Comparison of ENCODE assay signal across 9 cellular contexts in genomic region chr17:5585814-5586558, GRCh38. TPM values are rescaled to one million over a fixed set of nuclear protein-coding genes. Genes with fewer than 3 reads are reported as not detected.
DNase-seq lines count a peak whose midpoint lies in the region; ATAC-seq and TF ChIP-seq lines count a peak whose summit lies in the region.
"Had no signal": no experiment of that assay in that cellular context is flagged by ENCODE, and none has a peak within 500 bp of the region (broad histone marks: within the 10 kb centered on the region; RNA-seq: fewer than 3 reads in every experiment).

No MANE protein-coding gene starts in this region.

- H3K4me1 ChIP-seq in CD8-positive, alpha-beta T cell (ENCODE audit: insufficient read depth, low read length), result peaks cover 55% of the 10 kb centered on the region
- H3K4me1 ChIP-seq in Karpas-422 (ENCODE audit: low read length), result peaks cover 14% of the 10 kb centered on the region
- no peaks in the 10 kb centered on the region for H3K4me1 ChIP-seq in mesendoderm (ENCODE audit: control insufficient read depth, low read depth, low read length)

- no peaks in the 10 kb centered on the region for H3K9me3 ChIP-seq in CD8-positive, alpha-beta T cell (ENCODE audit: low read length)
- H3K9me3 ChIP-seq in Karpas-422 (ENCODE audit: low read length), result no peaks in the 10 kb centered on the region

- no peaks in the 10 kb centered on the region for H3K9me3 Mint-ChIP-seq in CD8-positive, alpha-beta T cell
- H3K9me3 Mint-ChIP-seq in activated T-helper 2 cell treated with anti-CD3 and anti-CD28 coated beads, Interferon-gamma antibody, Interleukin-2, Interleukin-4, amounts not matched to agents 10 μg/mL and 5 μg/mL and 100 μg/mL, durations not matched to agents 14 hours and 24 hours and 36 hours, result no peaks in the 10 kb centered on the region

- no peak overlapping the region for H3K9ac ChIP-seq in Karpas-422 (ENCODE audit: low read length)
- H3K9ac ChIP-seq in mesendoderm (ENCODE audit: low read length), result no peak overlapping the region

- H3K4me2 ChIP-seq in Karpas-422 (ENCODE audit: low read depth, low read length, poor library complexity, severe bottlenecking) (no peak overlapping the region), mesendoderm (ENCODE audit: low read length) (no peak overlapping the region)

- H4K20me1 ChIP-seq in Karpas-422 (ENCODE audit: insufficient read depth, low read depth, low read length), result 0 out of 2 replicates have a peak, but pooled peaks cover 3% of the 10 kb centered on the region

- H3K27ac Mint-ChIP-seq in CD8-positive, alpha-beta T cell, result peak overlapping the region; percentile 99
- H3K27ac Mint-ChIP-seq in activated T-helper 2 cell treated with anti-CD3 and anti-CD28 coated beads, Interferon-gamma antibody, Interleukin-2, Interleukin-4, amounts not matched to agents 10 μg/mL and 5 μg/mL and 100 μg/mL, durations not matched to agents 14 hours and 24 hours and 36 hours, result peak overlapping the region; percentile 18

- no peak overlapping the region for H2BK120ac ChIP-seq in mesendoderm (ENCODE audit: low read depth, low read length)

- peaks cover 28% of the 10 kb centered on the region for H3K36me3 Mint-ChIP-seq in CD8-positive, alpha-beta T cell
- H3K36me3 Mint-ChIP-seq in activated T-helper 2 cell treated with anti-CD3 and anti-CD28 coated beads, Interferon-gamma antibody, Interleukin-2, Interleukin-4, amounts not matched to agents 10 μg/mL and 5 μg/mL and 100 μg/mL, durations not matched to agents 14 hours and 24 hours and 36 hours (ENCODE audit: low read depth), result peaks cover 21% of the 10 kb centered on the region

- DNase-seq in CD8-positive, alpha-beta T cell, result no peak
- DNase-seq in Karpas-422 (peak; percentile 32), mesendoderm (peak; percentile 14), activated gamma-delta T cell treated with Interleukin-2 at 50 U/mL for 16 hours (no peak), T-helper 9 cell (no peak)
- DNase-seq in activated T-helper 2 cell treated with anti-CD3 and anti-CD28 coated beads, Interferon-gamma antibody, Interleukin-2, Interleukin-4, amounts not matched to agents 10 μg/mL and 5 μg/mL and 100 μg/mL, durations not matched to agents 14 hours and 24 hours and 36 hours (ENCODE audit: low spot score), result no peak
- DNase-seq in activated CD8-positive, alpha-beta memory T cell treated with anti-CD3 and anti-CD28 coated beads for 24 hours, result no peak
- DNase-seq: KBM-7 had no signal

- H3K18ac ChIP-seq in mesendoderm (ENCODE audit: low read length), result no peak overlapping the region

- H3K27me3 ChIP-seq in CD8-positive, alpha-beta T cell (ENCODE audit: insufficient read depth, low read length), result no peaks in the 10 kb centered on the region
- H3K27me3 ChIP-seq in Karpas-422 (ENCODE audit: low read length), result no peaks in the 10 kb centered on the region
- no peaks in the 10 kb centered on the region for H3K27me3 ChIP-seq in mesendoderm (ENCODE audit: insufficient read depth, low read length, poor library complexity)

- no peak overlapping the region for H2AK5ac ChIP-seq in mesendoderm (ENCODE audit: low read length)

- POLR2A ChIA-PET in CD8-positive, alpha-beta T cell (lab: Charles Lee), result interaction anchor here (1.3 kb wide), 1 partner anchor 850 kb away, joined by 3 read pairs; no protein-coding TSS in a partner anchor

- H2BK5ac ChIP-seq in mesendoderm (ENCODE audit: low read length), result no peak overlapping the region

- no peak overlapping the region for H4K5ac ChIP-seq in mesendoderm (ENCODE audit: low read length)

- no peak for ATAC-seq in CD8-positive, alpha-beta T cell
- ATAC-seq in HG03342 (IDR thresholded peaks at IDR 0.05; ENCODE audit: unreplicated experiment), result no peak

- H3K79me2 ChIP-seq in Karpas-422 (ENCODE audit: low read length) (no peaks in the 10 kb centered on the region), mesendoderm (ENCODE audit: control insufficient read depth, insufficient read depth, low read length) (no peaks in the 10 kb centered on the region)

- H3K56ac ChIP-seq in mesendoderm (ENCODE audit: low read length), result no peak overlapping the region

- peaks cover 56% of the 10 kb centered on the region for H3K4me1 Mint-ChIP-seq in CD8-positive, alpha-beta T cell (ENCODE audit: low read depth)
- H3K4me1 Mint-ChIP-seq in activated T-helper 2 cell treated with anti-CD3 and anti-CD28 coated beads, Interferon-gamma antibody, Interleukin-2, Interleukin-4, amounts not matched to agents 10 μg/mL and 5 μg/mL and 100 μg/mL, durations not matched to agents 14 hours and 24 hours and 36 hours (ENCODE audit: low read depth), result peaks cover 47% of the 10 kb centered on the region

- TF ChIP-seq CTCF in CD8-positive, alpha-beta T cell (IDR thresholded peaks at IDR 0.05), result no peak

- H3K4ac ChIP-seq in mesendoderm (ENCODE audit: low read depth, low read length), result no peak overlapping the region

- CTCF ChIA-PET in CD8-positive, alpha-beta T cell (lab: Charles Lee), result interaction anchor here (1.0 to 3.4 kb wide), 2 partner anchors 121 to 850 kb away, joined by 3 to 22 read pairs; no protein-coding TSS in a partner anchor

- H3K4me3 ChIP-seq in CD8-positive, alpha-beta T cell (ENCODE audit: low read depth, low read length), result no peak overlapping the region
- no peak overlapping the region for H3K4me3 ChIP-seq in Karpas-422 (ENCODE audit: low read length)
- no peak overlapping the region for H3K4me3 ChIP-seq in mesendoderm (ENCODE audit: low read length)

- H3K27ac ChIP-seq in CD8-positive, alpha-beta T cell (ENCODE audit: low read depth, low read length), result peak overlapping the region; percentile 98
- H3K27ac ChIP-seq in Karpas-422 (ENCODE audit: low read length) (no peak overlapping the region), mesendoderm (ENCODE audit: low read depth, low read length) (no peak overlapping the region)

- H3K27me3 Mint-ChIP-seq in CD8-positive, alpha-beta T cell (ENCODE audit: low read depth), result no peaks in the 10 kb centered on the region
- H3K27me3 Mint-ChIP-seq in activated T-helper 2 cell treated with anti-CD3 and anti-CD28 coated beads, Interferon-gamma antibody, Interleukin-2, Interleukin-4, amounts not matched to agents 10 μg/mL and 5 μg/mL and 100 μg/mL, durations not matched to agents 14 hours and 24 hours and 36 hours (ENCODE audit: low read depth), result peaks cover 6% of the 10 kb centered on the region

- WGBS in mesendoderm (ENCODE audit: extremely low coverage, insufficient coverage, low lambda C conversion rate), result no CpG with 5 or more reads among the region's 11 CpGs

- H3K4me3 Mint-ChIP-seq in CD8-positive, alpha-beta T cell, result peak overlapping the region; percentile 18
- no peak overlapping the region for H3K4me3 Mint-ChIP-seq in activated T-helper 2 cell treated with anti-CD3 and anti-CD28 coated beads, Interferon-gamma antibody, Interleukin-2, Interleukin-4, amounts not matched to agents 10 μg/mL and 5 μg/mL and 100 μg/mL, durations not matched to agents 14 hours and 24 hours and 36 hours (ENCODE audit: low read depth)

- H3K36me3 ChIP-seq in CD8-positive, alpha-beta T cell (ENCODE audit: insufficient read depth, low read length), result peaks cover 7% of the 10 kb centered on the region
- H3K36me3 ChIP-seq in Karpas-422 (ENCODE audit: insufficient read depth, low read length) (no peaks in the 10 kb centered on the region), mesendoderm (ENCODE audit: control insufficient read depth, insufficient read depth, low read length) (no peaks in the 10 kb centered on the region)

- no peak overlapping the region for H2AFZ ChIP-seq in Karpas-422 (ENCODE audit: low read length)

- H4K8ac ChIP-seq in mesendoderm (ENCODE audit: low read depth, low read length), result no peak overlapping the region

- no peak overlapping the region for H2BK15ac ChIP-seq in mesendoderm (replicated peaks; ENCODE audit: low read depth)

- no peak overlapping the region for H3K23ac ChIP-seq in mesendoderm (ENCODE audit: low read length)

- intact Hi-C loops in CD8-positive, alpha-beta T cell (cut with DNase I, micrococcal nuclease), result loop anchor here (5.0 to 10.0 kb wide), 4 partner anchors 391 to 1429 kb away; partner anchors contain the start of genes KIAA0753 (in 1 of the 2), RNASEK (in 1 of the 2), TXNDC17 (in 1 of the 2) and ZNF594 (in 1 of the 2)
- intact Hi-C loops in activated T-helper 2 cell treated with anti-CD3 and anti-CD28 coated beads, Interferon-gamma antibody, Interleukin-2, Interleukin-4, amounts not matched to agents 10 μg/mL and 5 μg/mL and 100 μg/mL, durations not matched to agents 14 hours and 24 hours and 36 hours (cut with micrococcal nuclease), result loop anchor here (2.0 to 10.0 kb wide), 3 partner anchors 101 to 1059 kb away; partner anchors contain the start of genes DERL2, KIAA0753, MIS12 and TXNDC17

- no peaks in the 10 kb centered on the region for H3K9me2 ChIP-seq in Karpas-422 (replicated peaks; ENCODE audit: insufficient read depth, low read length)

- H3K79me1 ChIP-seq in mesendoderm (ENCODE audit: low read length), result no peaks in the 10 kb centered on the region

RNA-seq across cellular contexts. Expression of gene NLRP1, which starts 1.7 kb away (rescaled TPM):
- 100 to 1,000 TPM; 231 to 241 TPM for total RNA-seq in CD8-positive, alpha-beta T cell
- 1.2 and 1.5 TPM in 2 replicates for total RNA-seq in Karpas-422 (2014; rRNA removed; shearing (Covaris generic); ENCODE audit: low replicate concordance)
- 26.3 and 26.9 TPM in 2 replicates for total RNA-seq in activated T-helper 2 cell treated with anti-CD3 and anti-CD28 coated beads, Interferon-gamma antibody, Interleukin-2, Interleukin-4, amounts not matched to agents 10 μg/mL and 5 μg/mL and 100 μg/mL, durations not matched to agents 14 hours and 24 hours and 36 hours
- polyA plus RNA-seq in mesendoderm (2013, experiment 1 of 2), result 1.7 TPM
- polyA plus RNA-seq in mesendoderm (2013, experiment 2 of 2), result 1.4 TPM

Comparison
In these comparisons a context has a peak if more than half of its experiments do, and no peak if none do; other contexts are left out.
1. DNase-seq: peak in Karpas-422 (single experiment) and mesendoderm (single experiment); none in CD8-positive, alpha-beta T cell (0 of 7), activated T-helper 2 cell treated with anti-CD3 and anti-CD28 coated beads, Interferon-gamma antibody, Interleukin-2, Interleukin-4, amounts not matched to agents 10 μg/mL and 5 μg/mL and 100 μg/mL, durations not matched to agents 14 hours and 24 hours and 36 hours (single experiment), activated gamma-delta T cell treated with Interleukin-2 at 50 U/mL for 16 hours (single experiment), T-helper 9 cell (single experiment) and activated CD8-positive, alpha-beta memory T cell treated with anti-CD3 and anti-CD28 coated beads for 24 hours (single experiment).
2. RNA of gene NLRP1, which starts 1.7 kb away (total RNA-seq): 231 to 241 TPM in CD8-positive, alpha-beta T cell and 26.3 to 26.9 TPM in activated T-helper 2 cell treated with anti-CD3 and anti-CD28 coated beads, Interferon-gamma antibody, Interleukin-2, Interleukin-4, amounts not matched to agents 10 μg/mL and 5 μg/mL and 100 μg/mL, durations not matched to agents 14 hours and 24 hours and 36 hours; 1.2 to 1.5 TPM in Karpas-422; every median in the first group is over 10 times any median in the second.